8 cellular contexts compared by ENCODE assay signal in the genomic region with DNA sequence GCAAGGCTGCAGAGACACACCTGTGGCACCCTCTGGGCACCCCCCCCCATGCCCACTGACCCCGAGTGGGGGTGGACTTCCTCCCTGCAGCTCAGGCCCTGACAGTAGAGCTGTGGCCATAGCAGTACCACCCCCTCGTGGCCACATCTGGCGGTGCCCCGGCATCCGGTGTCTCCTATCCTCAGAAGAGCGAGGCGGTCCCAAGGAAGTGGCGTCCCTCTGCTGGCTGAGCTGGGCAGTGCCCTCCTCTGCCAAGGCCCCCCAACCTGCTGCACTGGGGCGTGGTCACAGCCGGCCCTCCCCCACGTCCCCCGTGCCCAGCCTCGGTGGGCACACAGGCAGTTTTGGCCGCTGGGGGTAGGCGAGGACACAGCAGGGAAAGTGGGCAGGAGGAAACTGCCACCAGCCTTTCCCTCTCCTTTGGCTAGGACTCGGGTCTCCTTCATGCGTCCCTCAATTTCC. TPM values are rescaled to one million over a fixed set of nuclear protein-coding genes. Genes with fewer than 3 reads are reported as not detected.
A peak's percentile ranks its signal among the peaks of the same experiment; 100 is the strongest.
DNase-seq lines count a peak whose midpoint lies in the region; ATAC-seq and TF ChIP-seq lines count a peak whose summit lies in the region.

No MANE protein-coding gene starts in this region.

- H3K9ac ChIP-seq in SK-N-SH = no peak overlapping the region

- CTCF ChIA-PET in SK-N-SH (lab: Yijun Ruan, JAX) = interaction anchor here (0.7 to 2.9 kb wide), 32 partner anchors 8 to 133 kb away, joined by 3 to 13 read pairs (median 6); no protein-coding TSS in a partner anchor

- peak; percentile 78 for TF ChIP-seq RAD21 in SK-N-SH (IDR thresholded peaks at IDR 0.05; ENCODE audit: low read length)

- TF ChIP-seq CTCF in SK-N-SH (IDR thresholded peaks at IDR 0.05) (peak; percentile 68), ascending aorta (IDR thresholded peaks at IDR 0.05) (peak; percentile 15 to 51 (median 49))

- H3K27me3 ChIP-seq in SK-N-SH (ENCODE audit: insufficient read depth) = no peaks in the 10 kb centered on the region
- H3K27me3 ChIP-seq in ascending aorta = no peaks in the 10 kb centered on the region

- H3K9me2 ChIP-seq in SK-N-SH = no peaks in the 10 kb centered on the region

- peak; percentile 62 for ATAC-seq in GM19023 (IDR thresholded peaks at IDR 0.05; ENCODE audit: unreplicated experiment)

- DNase-seq in AML-193 (lab: John Stamatoyannopoulos, UW) = peak; percentile 60 to 74
- DNase-seq in M059J (ENCODE audit: low read depth) = peak; percentile 32
- DNase-seq in SK-N-SH = peak; percentile 91
- peak in 1 of 2 donors; percentile 73 for DNase-seq in ascending aorta (ENCODE audit: low spot score in 2 of 2)
- peak; percentile 95 for DNase-seq in iPS-NIHi11 (ENCODE audit: low spot score)
- DNase-seq in stimulated activated CD4-positive, alpha-beta T cell treated with anti-CD3 and anti-CD28 coated beads, Interleukin-15, amount 100 ng/mL, for 24 hours = peak; percentile 81
- no peak for DNase-seq in epidermal melanocyte (ENCODE audit: insufficient read length, low spot score)

- H3K4me3 ChIP-seq in SK-N-SH (ENCODE audit: low read depth in 2 of 2, low read length in 1 of 2) (no peak overlapping the region; a peak in 1 of 4 replicates), ascending aorta (no peak overlapping the region)

- TF ChIP-seq EP300 in SK-N-SH (IDR thresholded peaks at IDR 0.05; ENCODE audit: borderline replicate concordance in 1 of 2, low read depth in 1 of 2, low read length in 1 of 2) = no peak

- intact Hi-C loops in ascending aorta (cut with DNase I) = no loop called here

- no peaks in the 10 kb centered on the region for H3K36me3 ChIP-seq in SK-N-SH (replicated peaks in 1 of 2; ENCODE audit: control insufficient read depth in 1 of 2, insufficient read depth in 2 of 2, low read length in 1 of 2)
- no peaks in the 10 kb centered on the region for H3K36me3 ChIP-seq in ascending aorta

- H3K27ac ChIP-seq in SK-N-SH (ENCODE audit: low read depth in 2 of 2, low read length in 1 of 2) (no peak overlapping the region), ascending aorta (no peak overlapping the region)

- H3K79me2 ChIP-seq in SK-N-SH (ENCODE audit: insufficient read depth) = no peaks in the 10 kb centered on the region

- H3K4me1 ChIP-seq in SK-N-SH (ENCODE audit: control insufficient read depth in 1 of 2, insufficient read depth in 2 of 2, low read depth in 1 of 2, low read length in 1 of 2) = peaks cover 0 to 2% of the 10 kb centered on the region in 2 experiments; a peak in 1 of 4 replicates
- no peaks in the 10 kb centered on the region for H3K4me1 ChIP-seq in ascending aorta

- H3K4me2 ChIP-seq in SK-N-SH = no peak overlapping the region

- no peaks in the 10 kb centered on the region for H3K9me3 ChIP-seq in SK-N-SH
- H3K9me3 ChIP-seq in ascending aorta = no peaks in the 10 kb centered on the region

- WGBS in SK-N-SH (ENCODE audit: low lambda C conversion rate) = 38% methylated on average over 10 of the region's 17 CpGs

- H2AFZ ChIP-seq in SK-N-SH (ENCODE audit: low read depth) = no peak overlapping the region

- no peaks in the 10 kb centered on the region for H3F3A ChIP-seq in SK-N-SH (replicated peaks; ENCODE audit: insufficient read depth)

- H4K20me1 ChIP-seq in SK-N-SH (ENCODE audit: insufficient read depth) = no peaks in the 10 kb centered on the region

- POLR2A ChIA-PET in SK-N-SH (lab: Yijun Ruan, JAX) = no interaction called here

TF ChIP-seq in SK-N-SH, 30 proteins besides CTCF, POLR2A, EP300 and RAD21:
- TF ChIP-seq, protein P1, sequence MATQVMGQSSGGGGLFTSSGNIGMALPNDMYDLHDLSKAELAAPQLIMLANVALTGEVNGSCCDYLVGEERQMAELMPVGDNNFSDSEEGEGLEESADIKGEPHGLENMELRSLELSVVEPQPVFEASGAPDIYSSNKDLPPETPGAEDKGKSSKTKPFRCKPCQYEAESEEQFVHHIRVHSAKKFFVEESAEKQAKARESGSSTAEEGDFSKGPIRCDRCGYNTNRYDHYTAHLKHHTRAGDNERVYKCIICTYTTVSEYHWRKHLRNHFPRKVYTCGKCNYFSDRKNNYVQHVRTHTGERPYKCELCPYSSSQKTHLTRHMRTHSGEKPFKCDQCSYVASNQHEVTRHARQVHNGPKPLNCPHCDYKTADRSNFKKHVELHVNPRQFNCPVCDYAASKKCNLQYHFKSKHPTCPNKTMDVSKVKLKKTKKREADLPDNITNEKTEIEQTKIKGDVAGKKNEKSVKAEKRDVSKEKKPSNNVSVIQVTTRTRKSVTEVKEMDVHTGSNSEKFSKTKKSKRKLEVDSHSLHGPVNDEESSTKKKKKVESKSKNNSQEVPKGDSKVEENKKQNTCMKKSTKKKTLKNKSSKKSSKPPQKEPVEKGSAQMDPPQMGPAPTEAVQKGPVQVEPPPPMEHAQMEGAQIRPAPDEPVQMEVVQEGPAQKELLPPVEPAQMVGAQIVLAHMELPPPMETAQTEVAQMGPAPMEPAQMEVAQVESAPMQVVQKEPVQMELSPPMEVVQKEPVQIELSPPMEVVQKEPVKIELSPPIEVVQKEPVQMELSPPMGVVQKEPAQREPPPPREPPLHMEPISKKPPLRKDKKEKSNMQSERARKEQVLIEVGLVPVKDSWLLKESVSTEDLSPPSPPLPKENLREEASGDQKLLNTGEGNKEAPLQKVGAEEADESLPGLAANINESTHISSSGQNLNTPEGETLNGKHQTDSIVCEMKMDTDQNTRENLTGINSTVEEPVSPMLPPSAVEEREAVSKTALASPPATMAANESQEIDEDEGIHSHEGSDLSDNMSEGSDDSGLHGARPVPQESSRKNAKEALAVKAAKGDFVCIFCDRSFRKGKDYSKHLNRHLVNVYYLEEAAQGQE (IDR thresholded peaks at IDR 0.05; ENCODE audit: low read depth, low read length) = no peak
- TF ChIP-seq SMC3 (IDR thresholded peaks at IDR 0.05; ENCODE audit: low read depth, low read length) = peak; percentile 69
- TF ChIP-seq RCOR1 (IDR thresholded peaks at IDR 0.05; ENCODE audit: low read length) = 0 out of 2 replicates have a peak, but pooled peaks have one; percentile 15
- TF ChIP-seq CHD2 (IDR thresholded peaks at IDR 0.05; ENCODE audit: low read length, partially characterized antibody) = peak; percentile 19

RNA-seq across cellular contexts. Expression of a gene that starts 6.0 kb away (rescaled TPM):
- not detected in 2 replicates for total RNA-seq in M059J (2014; rRNA removed; shearing (Covaris generic))
- polyA plus RNA-seq in SK-N-SH (2012; rRNA removed) = 0.02 and 0.06 TPM in 2 replicates
- 0.08 and 0.14 TPM in 2 replicates for polyA plus RNA-seq in SK-N-SH (2012; cell fraction: cytosol; rRNA removed)
- polyA plus RNA-seq in SK-N-SH (2012; cell fraction: nucleus; rRNA removed) = 0.21 and 0.42 TPM in 2 replicates
- 1.4 TPM for total RNA-seq in ascending aorta

RNA-seq across cellular contexts. Expression of a gene that starts 42.7 kb away (rescaled TPM):
- total RNA-seq in M059J (2014; rRNA removed; shearing (Covaris generic)) = not detected in 2 replicates
- polyA plus RNA-seq in SK-N-SH (2012; rRNA removed) = 0.05 and 0.11 TPM in 2 replicates
- 0.04 and 0.06 TPM in 2 replicates for polyA plus RNA-seq in SK-N-SH (2012; cell fraction: cytosol; rRNA removed)
- polyA plus RNA-seq in SK-N-SH (2012; cell fraction: nucleus; rRNA removed) = 0.77 and 1.5 TPM in 2 replicates
- not detected for total RNA-seq in ascending aorta
